In the genomic region with DNA sequence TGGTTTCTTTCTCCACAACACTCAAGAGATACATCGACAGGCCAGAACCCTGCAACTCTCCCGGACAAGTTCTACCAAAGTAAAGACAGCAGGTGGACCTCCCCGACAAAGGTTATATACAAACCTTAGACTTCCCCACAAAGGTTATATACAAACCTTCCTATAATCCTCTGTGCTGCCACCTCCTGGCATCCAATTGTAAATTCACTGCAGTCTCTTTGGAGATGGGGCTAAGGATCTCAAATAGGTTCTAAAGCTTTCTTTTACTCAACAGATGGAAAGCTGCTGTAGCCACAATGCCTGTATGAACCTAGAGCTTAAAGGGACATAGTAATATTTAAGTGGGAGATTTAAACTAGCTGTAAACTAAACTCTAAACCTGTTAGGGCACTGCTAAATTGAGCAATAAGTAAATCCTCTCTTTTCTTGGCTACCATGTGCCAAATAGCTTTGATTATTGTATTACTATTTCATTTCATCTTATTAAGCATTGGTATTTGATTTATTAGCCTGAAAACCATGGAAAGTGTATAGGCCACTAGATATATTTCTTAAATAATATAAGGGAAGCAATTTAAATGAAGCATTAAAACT, we compare ENCODE assay signal across 8 cellular contexts. TPM values are rescaled to one million over a fixed set of nuclear protein-coding genes. Genes with fewer than 3 reads are reported as not detected.
DNase-seq lines count a peak whose midpoint lies in the region; ATAC-seq, FAIRE-seq and TF ChIP-seq lines count a peak whose summit lies in the region.

No MANE protein-coding gene starts in this region.

- intact Hi-C loops in GM12878 (cut with micrococcal nuclease; ENCODE audit: unreplicated experiment): loop anchor here (1.0 kb wide), 1 partner anchor 73 kb away; no protein-coding TSS in a partner anchor

- in situ Hi-C loops in GM12878 (cut with MboI): loop anchor here (5.0 kb wide), 1 partner anchor 71 kb away; no protein-coding TSS in a partner anchor

- H3K27ac ChIP-seq in SJCRH30 (no peak overlapping the region), GM12878 (ENCODE audit: control insufficient read depth, insufficient read depth) (no peak overlapping the region)

- no peaks in the 10 kb centered on the region for H3K36me3 ChIP-seq in SJCRH30
- no peaks in the 10 kb centered on the region for H3K36me3 ChIP-seq in GM12878 (ENCODE audit: control insufficient read depth in 2 of 2, insufficient read depth in 2 of 2, low read length in 1 of 2)

- H3K27me3 ChIP-seq in SJCRH30 (no peaks in the 10 kb centered on the region), GM12878 (replicated peaks in 1 of 2; ENCODE audit: control insufficient read depth in 2 of 2, insufficient read depth in 2 of 2, low read length in 1 of 2) (no peaks in the 10 kb centered on the region)

- no peaks in the 10 kb centered on the region for H3K79me2 ChIP-seq in GM12878 (ENCODE audit: control insufficient read depth, insufficient read depth, low read length)

- WGBS in GM12878 (ENCODE audit: insufficient coverage, insufficient replicate concordance, low lambda C conversion rate, missing lambda C conversion rate): 7% methylated on average over 3 of the region's 3 CpGs

- H4K20me1 ChIP-seq in GM12878 (ENCODE audit: control insufficient read depth, insufficient read depth): no peaks in the 10 kb centered on the region

- SMC1A ChIA-PET in GM12878 (lab: Charles Lee; ENCODE audit: uncharacterized antibody, unreplicated experiment): interaction anchor here (0.6 to 11.6 kb wide), 21 partner anchors 8 to 199 kb away, joined by 3 to 224 read pairs (median 6); partner anchors contain the start of gene MREG

- H3K4me2 ChIP-seq in GM12878 (ENCODE audit: control insufficient read depth, insufficient read depth): no peak overlapping the region

- TF ChIP-seq CTCF in GM12878 (IDR thresholded peaks at IDR 0.05 in 2 of 3, conservative IDR thresholded peaks at IDR 0.05 in 1 of 3; ENCODE audit: control insufficient read depth in 2 of 3, extremely low read depth in 1 of 3, insufficient read depth in 1 of 3, low read depth in 3 of 3, low read length in 3 of 3): peak; percentile 70 to 73 (median 71)

- POLR2A ChIA-PET in GM12878 (lab: Charles Lee): interaction anchor here (0.5 to 1.5 kb wide), 5 partner anchors 8 to 77 kb away, joined by 3 to 6 read pairs (median 4); no protein-coding TSS in a partner anchor

- TF ChIP-seq EP300 in GM12878 (IDR thresholded peaks at IDR 0.05; ENCODE audit: borderline replicate concordance in 1 of 2, control insufficient read depth in 1 of 2, low read depth in 2 of 2, low read length in 2 of 2): no peak

- H3K9me3 ChIP-seq in SJCRH30 (replicated peaks): no peaks in the 10 kb centered on the region; the same call in 1 of the 2 replicates
- no peaks in the 10 kb centered on the region for H3K9me3 ChIP-seq in GM12878 (replicated peaks; ENCODE audit: control insufficient read depth, insufficient read depth, low read length)

- TF ChIP-seq RAD21 in GM12878 (IDR thresholded peaks at IDR 0.05; ENCODE audit: insufficient read depth, low read depth, low read length): peak; percentile 89

- RAD21 ChIA-PET in GM12878 (lab: Charles Lee; ENCODE audit: unreplicated experiment): interaction anchor here (0.5 to 11.4 kb wide), 18 partner anchors 9 to 410 kb away, joined by 3 to 172 read pairs (median 4); partner anchors contain the start of gene MREG

- no peak overlapping the region for H3K9ac ChIP-seq in GM12878 (ENCODE audit: control insufficient read depth, insufficient read depth, low read length)

- no peak for TF ChIP-seq POLR2A in GM12878 (IDR thresholded peaks at IDR 0.05; ENCODE audit: low read depth, low read length)

- ATAC-seq in GM21576 (IDR thresholded peaks at IDR 0.05; ENCODE audit: unreplicated experiment) (peak; percentile 89), GM12878 (peak; percentile 97)

- H2AFZ ChIP-seq in GM12878 (ENCODE audit: control insufficient read depth, low read depth, low read length): peak overlapping the region; percentile 15

- H3K4me1 ChIP-seq in SJCRH30 (no peaks in the 10 kb centered on the region), GM12878 (ENCODE audit: control insufficient read depth, insufficient read depth, low read length) (no peaks in the 10 kb centered on the region)

- no TSS peak for BruUV-seq in GM12878 (replicated peaks; lab: Mats Ljungman, UMichigan)

- CTCF ChIA-PET in GM12878 (lab: Yijun Ruan, JAX): interaction anchor here (0.7 to 9.8 kb wide), 32 partner anchors 8 to 260 kb away, joined by 3 to 323 read pairs (median 5); partner anchors contain the start of genes MREG, PECR, TMEM169 and XRCC5

- FAIRE-seq in GM12878 (lab: Jason Lieb, UNC): no peak

- H3K4me3 ChIP-seq in SJCRH30 (no peak overlapping the region), GM12878 (no peak overlapping the region)

- DNase-seq in SIG-M5 treated with dmso at 0.1 percent for 504 hours (lab: John Stamatoyannopoulos, UW; ENCODE audit: unreplicated experiment): peak; percentile 71
- no peak for DNase-seq in SIG-M5 (lab: John Stamatoyannopoulos, UW)
- peak; percentile 52 for DNase-seq in HT1080 (ENCODE audit: low read depth)
- DNase-seq in SJCRH30: peak; percentile 46 to 75
- no peak for DNase-seq in GM12878 (ENCODE audit: low read depth, low spot score)
- peak; percentile 56 for DNase-seq in kidney tubule cell (ENCODE audit: low spot score)
- DNase-seq in stromal cell of bone marrow (ENCODE audit: low read depth): peak; percentile 37

RNA-seq across cellular contexts. Expression of gene MREG, which starts 9.8 kb away (rescaled TPM):
- total RNA-seq in HT1080 (2014; rRNA removed; shearing (Covaris generic)): 17.6 and 19.8 TPM in 2 replicates
- polyA plus RNA-seq in HT1080 (2015; cell fraction: cytosol; rRNA removed): 5.0 and 6.4 TPM in 2 replicates
- 3.3 and 3.5 TPM in 2 replicates for polyA plus RNA-seq in HT1080 (2015; cell fraction: nucleus; rRNA removed)
- 10.3 and 11.1 TPM in 2 replicates for total RNA-seq in SJCRH30 (2014; rRNA removed; shearing (Covaris generic))
- 18.7 and 19.5 TPM in 2 replicates for total RNA-seq in GM12878 (2013; cell fraction: nucleolus; rRNA removed)
- total RNA-seq in GM12878 (2014; rRNA removed) (39.0 and 40.9 TPM in 2 replicates), GM12878 (2014; rRNA removed; fragmentation: Illumina TruSeq; extraction: Trizol) (27.9 and 28.5 TPM in 2 replicates), GM12878 (2021) (45.0 and 46.3 TPM in 2 replicates)
- polyA plus RNA-seq in GM12878 (2011; ENCODE audit: low read depth): 15.4 TPM
- polyA plus RNA-seq in GM12878 (2011; rRNA removed) (31.9 and 47.2 TPM in 2 replicates), GM12878 (2014; fragmentation: Illumina TruSeq; extraction: Trizol) (23.8 and 30.2 TPM in 2 replicates), GM12878 (2014; fragmentation: Nextera tagmentation; extraction: Ambion mirVana) (10 to 100 TPM; 16.8 to 21.3 TPM), GM12878 (2014; rRNA removed) (34.1 and 34.5 TPM in 2 replicates), GM12878 (2016; fragmentation: Nextera tagmentation; extraction: Ambion mirVana) (10 to 100 TPM in 1 of 2 experiments, 1 to 10 TPM in 1; 6.9 to 28.6 TPM)
- polyA plus RNA-seq in GM12878 (2011; cell fraction: cytosol; rRNA removed): 15.6 and 17.5 TPM in 2 replicates
- 18.2 and 22.0 TPM in 2 replicates for polyA plus RNA-seq in GM12878 (2011; cell fraction: nucleus; rRNA removed)
- polyA plus RNA-seq in GM12878 (2012): 18.6 and 22.6 TPM in 2 replicates
- 22.3 and 23.7 TPM in 2 replicates for polyA minus RNA-seq in GM12878 (2011; rRNA and poly(A)+ RNA removed)
- polyA minus RNA-seq in GM12878 (2011; cell fraction: cytosol; rRNA and poly(A)+ RNA removed): 11.2 and 13.9 TPM in 2 replicates
- 8.3 and 14.4 TPM in 2 replicates for polyA minus RNA-seq in GM12878 (2011; cell fraction: nucleus; rRNA and poly(A)+ RNA removed)

RNA-seq across cellular contexts. Expression of gene PECR, which starts 58.5 kb away (rescaled TPM):
- total RNA-seq in HT1080 (2014; rRNA removed; shearing (Covaris generic)): 10.6 and 11.3 TPM in 2 replicates
- 13.0 and 13.9 TPM in 2 replicates for polyA plus RNA-seq in HT1080 (2015; cell fraction: cytosol; rRNA removed)
- polyA plus RNA-seq in HT1080 (2015; cell fraction: nucleus; rRNA removed): 4.1 and 6.2 TPM in 2 replicates
- total RNA-seq in SJCRH30 (2014; rRNA removed; shearing (Covaris generic)): 20.5 and 21.0 TPM in 2 replicates
- 39.0 and 48.8 TPM in 2 replicates for total RNA-seq in GM12878 (2013; cell fraction: nucleolus; rRNA removed)
- total RNA-seq in GM12878 (2014; rRNA removed): 25.6 and 36.2 TPM in 2 replicates
- total RNA-seq in GM12878 (2014; rRNA removed; fragmentation: Illumina TruSeq; extraction: Trizol): 25.7 and 27.5 TPM in 2 replicates
- 20.4 and 25.3 TPM in 2 replicates for total RNA-seq in GM12878 (2021)
- 34.7 TPM for polyA plus RNA-seq in GM12878 (2011; ENCODE audit: low read depth)
- 30.4 and 36.8 TPM in 2 replicates for polyA plus RNA-seq in GM12878 (2011; rRNA removed)
- 26.9 and 33.7 TPM in 2 replicates for polyA plus RNA-seq in GM12878 (2011; cell fraction: cytosol; rRNA removed)
- 21.6 and 23.4 TPM in 2 replicates for polyA plus RNA-seq in GM12878 (2011; cell fraction: nucleus; rRNA removed)
- 13.5 and 20.7 TPM in 2 replicates for polyA plus RNA-seq in GM12878 (2012)
- polyA plus RNA-seq in GM12878 (2014; fragmentation: Illumina TruSeq; extraction: Trizol): 28.8 and 30.2 TPM in 2 replicates
- 10 to 100 TPM in 1 of 2 experiments, 1 to 10 TPM in 1; 7.6 to 10.4 TPM for polyA plus RNA-seq in GM12878 (2014; fragmentation: Nextera tagmentation; extraction: Ambion mirVana)
- 26.1 and 37.4 TPM in 2 replicates for polyA plus RNA-seq in GM12878 (2014; rRNA removed)
- 10 to 100 TPM; 22.4 to 27.8 TPM for polyA plus RNA-seq in GM12878 (2016; fragmentation: Nextera tagmentation; extraction: Ambion mirVana)
- 31.8 and 50.8 TPM in 2 replicates for polyA minus RNA-seq in GM12878 (2011; rRNA and poly(A)+ RNA removed)
- polyA minus RNA-seq in GM12878 (2011; cell fraction: cytosol; rRNA and poly(A)+ RNA removed): 6.8 and 7.9 TPM in 2 replicates
- polyA minus RNA-seq in GM12878 (2011; cell fraction: nucleus; rRNA and poly(A)+ RNA removed): 17.5 and 19.0 TPM in 2 replicates

RNA-seq across cellular contexts. Expression of gene TMEM169, which starts 58.6 kb away (rescaled TPM):
- 0.19 and 0.33 TPM in 2 replicates for total RNA-seq in HT1080 (2014; rRNA removed; shearing (Covaris generic))
- polyA plus RNA-seq in HT1080 (2015; cell fraction: cytosol; rRNA removed): 0.52 and 0.70 TPM in 2 replicates
- polyA plus RNA-seq in HT1080 (2015; cell fraction: nucleus; rRNA removed): 0.24 and 0.36 TPM in 2 replicates
- 6.6 and 8.2 TPM in 2 replicates for total RNA-seq in SJCRH30 (2014; rRNA removed; shearing (Covaris generic))
- 0.67 and 0.71 TPM in 2 replicates for total RNA-seq in GM12878 (2013; cell fraction: nucleolus; rRNA removed)
- 1.4 and 1.6 TPM in 2 replicates for total RNA-seq in GM12878 (2014; rRNA removed)
- total RNA-seq in GM12878 (2014; rRNA removed; fragmentation: Illumina TruSeq; extraction: Trizol): 2.5 TPM in 2 replicates
- 2.4 and 2.7 TPM in 2 replicates for total RNA-seq in GM12878 (2021)
- polyA plus RNA-seq in GM12878 (2011; ENCODE audit: low read depth): 0.16 TPM
- polyA plus RNA-seq in GM12878 (2011; rRNA removed): 0.13 and 0.23 TPM in 2 replicates
- 0.02 and 0.07 TPM in 2 replicates for polyA plus RNA-seq in GM12878 (2011; cell fraction: cytosol; rRNA removed)
- 0.06 TPM in 1 of 2 replicates, not detected in the other for polyA plus RNA-seq in GM12878 (2011; cell fraction: nucleus; rRNA removed)
- 0.26 and 0.58 TPM in 2 replicates for polyA plus RNA-seq in GM12878 (2012)
- polyA plus RNA-seq in GM12878 (2014; fragmentation: Illumina TruSeq; extraction: Trizol): 2.3 and 2.8 TPM in 2 replicates
- 1 to 10 TPM in 1 of 2 experiments, under 1 TPM in 1; 0.57 to 1.2 TPM for polyA plus RNA-seq in GM12878 (2014; fragmentation: Nextera tagmentation; extraction: Ambion mirVana)
- 1.5 and 3.2 TPM in 2 replicates for polyA plus RNA-seq in GM12878 (2014; rRNA removed)
- polyA plus RNA-seq in GM12878 (2016; fragmentation: Nextera tagmentation; extraction: Ambion mirVana): 1 to 10 TPM; 2.1 to 3.1 TPM
- 0.82 TPM in 1 of 2 replicates, not detected in the other for polyA minus RNA-seq in GM12878 (2011; rRNA and poly(A)+ RNA removed)
- not detected in 2 replicates for polyA minus RNA-seq in GM12878 (2011; cell fraction: cytosol; rRNA and poly(A)+ RNA removed)
- polyA minus RNA-seq in GM12878 (2011; cell fraction: nucleus; rRNA and poly(A)+ RNA removed): 0.12 TPM in 1 of 2 replicates, not detected in the other

Comparison
In these comparisons a context has a peak if more than half of its experiments do, and no peak if none do; other contexts are left out.
1. DNase-seq: peak in SIG-M5 treated with dmso at 0.1 percent for 504 hours (single experiment), HT1080 (single experiment), SJCRH30 (2 of 2), kidney tubule cell (single experiment) and stromal cell of bone marrow (single experiment); none in SIG-M5 (single experiment) and GM12878 (single experiment).